Comparison of ENCODE assay signal across 12 cellular contexts in genomic region chrX:104318330-104319009, GRCh38.
DNase-seq lines count a peak whose midpoint lies in the region; ATAC-seq and TF ChIP-seq lines count a peak whose summit lies in the region.
"Had no signal": no experiment of that assay in that cellular context is flagged by ENCODE, and none has a peak within 500 bp of the region (broad histone marks: within the 10 kb centered on the region; RNA-seq: fewer than 3 reads in every experiment).

No MANE protein-coding gene starts in this region.

- peaks cover 0 to 7% (median 0%) of the 10 kb centered on the region in 7 donors for H3K27me3 ChIP-seq in spleen (replicated peaks in 1 of 7)
- H3K27me3 ChIP-seq: SJSA1 had no signal

- WGBS in spleen, 5 donors, result 73 to 82% (median 78%) methylated on average over 4 of the region's 4 CpGs

- no peaks in the 10 kb centered on the region for H3K4me1 ChIP-seq in spleen

- no peak overlapping the region for H3K27ac ChIP-seq in spleen
- H3K27ac ChIP-seq: SJSA1 had no signal

- H3K9me3 ChIP-seq in spleen, result no peaks in the 10 kb centered on the region
- H3K9me3 ChIP-seq: SJSA1 had no signal

- no peak for TF ChIP-seq POLR2A in spleen (IDR thresholded peaks at IDR 0.05)

- H3K36me3 ChIP-seq in spleen, result no peaks in the 10 kb centered on the region
- H3K36me3 ChIP-seq: SJSA1 had no signal

- DNase-seq in EH (ENCODE audit: low read depth) (peak; percentile 42), NCI-H82 (lab: John Stamatoyannopoulos, UW) (peak; percentile 65), epithelial cell of esophagus (ENCODE audit: low read depth) (peak; percentile 83), mucosa of gallbladder (ENCODE audit: low spot score) (peak; percentile 71), epidermal melanocyte (ENCODE audit: insufficient read length, low spot score) (no peak), spleen (no peak), NCI-H510A treated with DMSO at 0.1 percent for 48 hours (lab: John Stamatoyannopoulos, UW) (no peak)
- DNase-seq: activated naive CD4-positive, alpha-beta T cell treated with Interleukin-2 at 50 U/mL for 16 hours; kidney; NCI-H2171 had no signal

- no peak for ATAC-seq in GM18907 (IDR thresholded peaks at IDR 0.05; ENCODE audit: unreplicated experiment)

- intact Hi-C loops in spleen (cut with DNase I; ENCODE audit: low total_unique reads), result no loop called here

- TF ChIP-seq CTCF in epithelial cell of esophagus (IDR thresholded peaks at IDR 0.05; ENCODE audit: insufficient read depth, low read depth, low read length, missing control alignments), result no peak
- no peak for TF ChIP-seq CTCF in spleen (IDR thresholded peaks at IDR 0.05 in 8 of 11, conservative IDR thresholded peaks at IDR 0.05 in 3 of 11)

- H3K4me3 ChIP-seq in epithelial cell of esophagus (ENCODE audit: low read length), result no peak overlapping the region
- H3K4me3 ChIP-seq in spleen, result no peak overlapping the region
- H3K4me3 ChIP-seq: SJSA1 had no signal

Comparison
In these comparisons a context has a peak if more than half of its experiments do, and no peak if none do; other contexts are left out.
1. DNase-seq: peak in EH (single experiment), NCI-H82 (single experiment), epithelial cell of esophagus (single experiment) and mucosa of gallbladder (single experiment); none in epidermal melanocyte (single experiment), spleen (single experiment) and NCI-H510A treated with DMSO at 0.1 percent for 48 hours (single experiment).